In genomic region chr1:46202975-46203737, GRCh38 we compare ENCODE assay signal across 8 cellular contexts. TPM values are rescaled to one million over a fixed set of nuclear protein-coding genes. Genes with fewer than 3 reads are reported as not detected.
DNase-seq lines count a peak whose midpoint lies in the region; ATAC-seq and TF ChIP-seq lines count a peak whose summit lies in the region.

Gene LURAP1, plus strand, starts transcription at chr1:46203334. Its CDS starts 93 bp downstream, at chr1:46203427.

- peak; percentile 86 for DNase-seq in Ammon's horn (ENCODE audit: low spot score)
- peak; percentile 33 for DNase-seq in HT1080 (ENCODE audit: low read depth)
- peak; percentile 58 for DNase-seq in activated CD4-positive, alpha-beta T cell treated with anti-CD3 and anti-CD28 coated beads for 48 hours
- DNase-seq in effector memory CD4-positive, alpha-beta T cell = no peak
- peak; percentile 59 for DNase-seq in stimulated activated CD4-positive, alpha-beta T cell treated with anti-CD3 and anti-CD28 coated beads, Interleukin-4, amount 100 ng/mL, for 1 hour
- no peak for DNase-seq in NCI-H187 treated with DMSO at 0.1 percent for 48 hours (lab: John Stamatoyannopoulos, UW)

- peaks cover 7% of the 10 kb centered on the region for H3K4me1 ChIP-seq in effector memory CD4-positive, alpha-beta T cell (ENCODE audit: control insufficient read depth, insufficient read depth, low read length, poor library complexity, severe bottlenecking)
- H3K4me1 ChIP-seq in liver (ENCODE audit: control insufficient read depth in 4 of 4, insufficient read depth in 4 of 4, low read length in 3 of 4) = peaks cover 2 to 16% (median 11%) of the 10 kb centered on the region in 4 donors

- no peak for TF ChIP-seq RAD21 in liver (IDR thresholded peaks at IDR 0.05)

- no peak within 1 kb of the TSS for H3K9ac ChIP-seq in liver (ENCODE audit: low read depth in 1 of 2, low read length in 2 of 2)

- H3K9me3 ChIP-seq in effector memory CD4-positive, alpha-beta T cell (ENCODE audit: control insufficient read depth, low read length) = no peaks in the 10 kb centered on the region
- no peaks in the 10 kb centered on the region for H3K9me3 ChIP-seq in liver (ENCODE audit: control insufficient read depth in 4 of 4, low read length in 3 of 4)

- H3K27ac ChIP-seq in effector memory CD4-positive, alpha-beta T cell (ENCODE audit: insufficient read depth, low read length, poor library complexity, severe bottlenecking) = no peak within 1 kb of the TSS
- no peak within 1 kb of the TSS for H3K27ac ChIP-seq in liver (ENCODE audit: low read depth in 1 of 2, low read length in 2 of 2)

- H3K27me3 ChIP-seq in effector memory CD4-positive, alpha-beta T cell (replicated peaks; ENCODE audit: control insufficient read depth, insufficient read depth, low read length, poor library complexity, severe bottlenecking) = no peaks in the 10 kb centered on the region
- no peaks in the 10 kb centered on the region for H3K27me3 ChIP-seq in liver (ENCODE audit: control insufficient read depth in 4 of 4, insufficient read depth in 4 of 4, low read length in 3 of 4)

- no peak for TF ChIP-seq CTCF in liver (IDR thresholded peaks at IDR 0.05; ENCODE audit: low read depth, low read length, missing input control)

- 8% methylated on average over 48 of the region's 48 CpGs for WGBS in liver

- no peak for ATAC-seq in HG03280 (IDR thresholded peaks at IDR 0.05; ENCODE audit: unreplicated experiment)

- H3K4me3 ChIP-seq in effector memory CD4-positive, alpha-beta T cell (ENCODE audit: insufficient read depth, low read depth, low read length, poor library complexity, severe bottlenecking) = peak within 1 kb of the TSS; percentile 46
- H3K4me3 ChIP-seq in liver (ENCODE audit: low read depth in 1 of 3, low read length in 3 of 3) = peak within 1 kb of the TSS in 2 of 3 donors; percentile 57 to 60

- no peaks in the 10 kb centered on the region for H3K36me3 ChIP-seq in effector memory CD4-positive, alpha-beta T cell (ENCODE audit: control insufficient read depth, insufficient read depth, low read length)
- H3K36me3 ChIP-seq in liver (ENCODE audit: control insufficient read depth in 4 of 4, insufficient read depth in 3 of 4, low read depth in 1 of 4, low read length in 3 of 4) = no peaks in the 10 kb centered on the region

TF ChIP-seq in liver, 16 proteins besides CTCF, POLR2A, EP300 and RAD21:
- no peak for TF ChIP-seq NR2F2 (IDR thresholded peaks at IDR 0.05)
- peak; percentile 49 to 66 for TF ChIP-seq EGR1 (IDR thresholded peaks at IDR 0.05; ENCODE audit: low read depth in 2 of 2)
- TF ChIP-seq REST (IDR thresholded peaks at IDR 0.05) = no peak

RNA-seq across cellular contexts. Expression of gene LURAP1, which starts in this region (rescaled TPM):
- total RNA-seq in HT1080 (2014; rRNA removed; shearing (Covaris generic)) = 0.40 and 0.63 TPM in 2 replicates
- 0.15 and 0.16 TPM in 2 replicates for polyA plus RNA-seq in HT1080 (2015; cell fraction: cytosol; rRNA removed)
- 0.25 TPM in 1 of 2 replicates, not detected in the other for polyA plus RNA-seq in HT1080 (2015; cell fraction: nucleus; rRNA removed)
- total RNA-seq in liver = under 1 TPM; 0.09 to 0.50 TPM
- polyA plus RNA-seq in liver = under 1 TPM in 1 of 2 donors, not detected in 1; 0.08 TPM

Comparison
In these comparisons a context has a peak if more than half of its experiments do, and no peak if none do; other contexts are left out.
1. Peak in DNase-seq in HT1080; RNA of the gene not detected or under 1 TPM.
2. DNase-seq: peak in Ammon's horn (single experiment), activated CD4-positive, alpha-beta T cell treated with anti-CD3 and anti-CD28 coated beads for 48 hours (single experiment) and stimulated activated CD4-positive, alpha-beta T cell treated with anti-CD3 and anti-CD28 coated beads, Interleukin-4, amount 100 ng/mL, for 1 hour (single experiment); none in effector memory CD4-positive, alpha-beta T cell (0 of 3) and NCI-H187 treated with DMSO at 0.1 percent for 48 hours (single experiment).